13 cellular contexts compared by ENCODE assay signal in genomic region chr11:32433249-32434115, GRCh38. TPM values are rescaled to one million over a fixed set of nuclear protein-coding genes. Genes with fewer than 3 reads are reported as not detected.
DNase-seq lines count a peak whose midpoint lies in the region; ATAC-seq lines count a peak whose summit lies in the region.
"Had no signal": no experiment of that assay in that cellular context is flagged by ENCODE, and none has a peak within 500 bp of the region (broad histone marks: within the 10 kb centered on the region; RNA-seq: fewer than 3 reads in every experiment).

No MANE protein-coding gene starts in this region.

- H3K9me3 Mint-ChIP-seq in activated T-cell treated with anti-CD3 and anti-CD28 coated beads, Interleukin-2, amount 50 U/mL, for 72 hours: no peaks in the 10 kb centered on the region

- no peak overlapping the region for H3K27ac Mint-ChIP-seq in activated T-cell treated with anti-CD3 and anti-CD28 coated beads, Interleukin-2, amount 50 U/mL, for 72 hours
- H3K27ac Mint-ChIP-seq in T-helper 17 cell: peak overlapping the region; percentile 5

- H3K4me3 ChIP-seq in stomach smooth muscle (ENCODE audit: low read length in 2 of 2): peak overlapping the region; percentile 58 to 64
- H3K4me3 ChIP-seq: lung had no signal

- H3K4me1 Mint-ChIP-seq in activated T-cell treated with anti-CD3 and anti-CD28 coated beads, Interleukin-2, amount 50 U/mL, for 72 hours (ENCODE audit: low read depth): peaks cover 42% of the 10 kb centered on the region
- peaks cover 27% of the 10 kb centered on the region for H3K4me1 Mint-ChIP-seq in T-helper 17 cell

- no peaks in the 10 kb centered on the region for H3K36me3 ChIP-seq in stomach smooth muscle (ENCODE audit: control insufficient read depth in 2 of 2, insufficient read depth in 2 of 2, low read length in 2 of 2)

- peaks cover 18% of the 10 kb centered on the region for H3K4me1 ChIP-seq in stomach smooth muscle (ENCODE audit: control insufficient read depth, insufficient read depth, low read length)

- no peaks in the 10 kb centered on the region for H3K9me3 ChIP-seq in T-helper 17 cell (ENCODE audit: control insufficient read depth, low read length, poor library complexity, severe bottlenecking)
- H3K9me3 ChIP-seq in stomach smooth muscle (ENCODE audit: control insufficient read depth in 2 of 2, low read length in 2 of 2): no peaks in the 10 kb centered on the region

- peaks cover 0 to 2% of the 10 kb centered on the region in 2 donors for H3K36me3 Mint-ChIP-seq in activated T-cell treated with anti-CD3 and anti-CD28 coated beads, Interleukin-2, amount 50 U/mL, for 72 hours (ENCODE audit: insufficient read depth in 2 of 2)
- H3K36me3 Mint-ChIP-seq in T-helper 17 cell (ENCODE audit: low read depth): peaks cover 2% of the 10 kb centered on the region

- no peak overlapping the region for H3K9ac ChIP-seq in stomach smooth muscle (ENCODE audit: low read length in 2 of 2)

- H3K4me3 Mint-ChIP-seq in activated T-cell treated with anti-CD3 and anti-CD28 coated beads, Interleukin-2, amount 50 U/mL, for 72 hours: peak overlapping the region; percentile 55 to 77
- peak overlapping the region; percentile 77 for H3K4me3 Mint-ChIP-seq in T-helper 17 cell

- peaks cover 91% of the 10 kb centered on the region for H3K27me3 Mint-ChIP-seq in activated T-cell treated with anti-CD3 and anti-CD28 coated beads, Interleukin-2, amount 50 U/mL, for 72 hours (ENCODE audit: low read depth)
- peaks cover 90% of the 10 kb centered on the region for H3K27me3 Mint-ChIP-seq in T-helper 17 cell

- peak in 1 of 2 donors; percentile 12 for ATAC-seq in activated T-cell treated with anti-CD3 and anti-CD28 coated beads, Interleukin-2, amount 50 U/mL, for 72 hours (replicated peaks in 1 of 2)
- ATAC-seq in T-helper 17 cell (no peak), HG03571 (IDR thresholded peaks at IDR 0.05; ENCODE audit: unreplicated experiment) (no peak), GM21447 (IDR thresholded peaks at IDR 0.05; ENCODE audit: unreplicated experiment) (no peak), GM18519 (IDR thresholded peaks at IDR 0.05; ENCODE audit: low FRiP score, unreplicated experiment) (no peak)

- no peak overlapping the region for H3K27ac ChIP-seq in stomach smooth muscle (ENCODE audit: low read length)

- H3K27me3 ChIP-seq in stomach smooth muscle (ENCODE audit: control insufficient read depth in 1 of 2, insufficient read depth in 2 of 2, low read length in 2 of 2): peaks cover 76 to 92% of the 10 kb centered on the region in 2 donors

- peak; percentile 4 to 9 for DNase-seq in activated T-cell treated with anti-CD3 and anti-CD28 coated beads, Interleukin-2, amount 50 U/mL, for 72 hours
- DNase-seq in activated T-cell treated with anti-CD3 and anti-CD28 coated beads for 4 hours (no peak), T-helper 17 cell (no peak), kidney tubule cell (ENCODE audit: low spot score) (peak; percentile 12)
- DNase-seq: activated gamma-delta T cell treated with Interleukin-2 at 50 U/mL for 16 hours; NCI-H526 treated with DMSO at 0.1 percent for 48 hours; stimulated activated CD4-positive, alpha-beta T cell treated with anti-CD3 and anti-CD28 coated beads, Interleukin-2, amount 100 ng/mL, for 24 hours; T-helper 9 cell had no signal

RNA-seq across cellular contexts. Expression of gene WT1, which starts 1.9 kb away (rescaled TPM):
- total RNA-seq in activated T-cell treated with anti-CD3 and anti-CD28 coated beads, Interleukin-2, amount 50 U/mL, for 72 hours: not detected
- not detected for total RNA-seq in T-helper 17 cell

Comparison
In these comparisons a context has a peak if more than half of its experiments do, and no peak if none do; other contexts are left out.
1. DNase-seq: peak in activated T-cell treated with anti-CD3 and anti-CD28 coated beads, Interleukin-2, amount 50 U/mL, for 72 hours (2 of 2) and kidney tubule cell (single experiment); none in activated T-cell treated with anti-CD3 and anti-CD28 coated beads for 4 hours (single experiment) and T-helper 17 cell (0 of 3).